Comparison of ENCODE assay signal across 10 cellular contexts in genomic region chr1:166905930-166906329, GRCh38. TPM values are rescaled to one million over a fixed set of nuclear protein-coding genes. Genes with fewer than 3 reads are reported as not detected.
DNase-seq lines count a peak whose midpoint lies in the region; ATAC-seq and TF ChIP-seq lines count a peak whose summit lies in the region.
"Had no signal": no experiment of that assay in that cellular context is flagged by ENCODE, and none has a peak within 500 bp of the region (broad histone marks: within the 10 kb centered on the region; RNA-seq: fewer than 3 reads in every experiment).

No MANE protein-coding gene starts in this region.

- no peaks in the 10 kb centered on the region for H3K4me1 ChIP-seq in gastroesophageal sphincter

- TF ChIP-seq POLR2A in gastroesophageal sphincter (IDR thresholded peaks at IDR 0.05): no peak

- no peak for TF ChIP-seq EP300 in gastroesophageal sphincter (IDR thresholded peaks at IDR 0.05)

- no peak for ATAC-seq in gastroesophageal sphincter

- peaks cover 0 to 5% of the 10 kb centered on the region in 2 donors for H3K36me3 ChIP-seq in gastroesophageal sphincter

- H3K27ac ChIP-seq in gastroesophageal sphincter: no peak overlapping the region

- H3K4me3 ChIP-seq in choroid plexus epithelial cell (ENCODE audit: low read depth, low read length): no peak overlapping the region
- no peak overlapping the region for H3K4me3 ChIP-seq in gastroesophageal sphincter

- 61 to 69% methylated on average over 2 of the region's 3 CpGs for WGBS in gastroesophageal sphincter (ENCODE audit: low coverage in 1 of 2), 2 donors

- TF ChIP-seq CTCF in choroid plexus epithelial cell (conservative IDR thresholded peaks at IDR 0.05; ENCODE audit: low read depth, low read length) (no peak), gastroesophageal sphincter (IDR thresholded peaks at IDR 0.05) (no peak)

- peak; percentile 68 for DNase-seq in EH (ENCODE audit: low read depth)
- peak; percentile 87 for DNase-seq in NCI-H226
- DNase-seq in choroid plexus epithelial cell (ENCODE audit: low read depth): peak; percentile 69
- DNase-seq in non-pigmented ciliary epithelial cell (ENCODE audit: low read depth): peak; percentile 75
- DNase-seq in UCSD-AML1 (lab: John Stamatoyannopoulos, UW; ENCODE audit: unreplicated experiment): no peak
- no peak for DNase-seq in HPDE6-E6E7 (ENCODE audit: extremely low spot score)
- no peak for DNase-seq in mesenteric fat pad (ENCODE audit: low spot score)
- DNase-seq: activated CD4-positive, alpha-beta T cell treated with anti-CD3 and anti-CD28 coated beads for 1 hour; Right ventricle myocardium superior had no signal

- no peaks in the 10 kb centered on the region for H3K9me3 ChIP-seq in gastroesophageal sphincter

- no peaks in the 10 kb centered on the region for H3K27me3 ChIP-seq in gastroesophageal sphincter

RNA-seq across cellular contexts. Expression of gene TADA1, which starts 29.9 kb away (rescaled TPM):
- total RNA-seq in gastroesophageal sphincter: 10 to 100 TPM in 3 of 4 donors, 1 to 10 TPM in 1; 9.5 to 16.2 (median 13.6) TPM
- total RNA-seq in mesenteric fat pad: 6.4 TPM

Comparison
In these comparisons a context has a peak if more than half of its experiments do, and no peak if none do; other contexts are left out.
1. DNase-seq: peak in EH (single experiment), NCI-H226 (single experiment), choroid plexus epithelial cell (single experiment) and non-pigmented ciliary epithelial cell (single experiment); none in UCSD-AML1 (single experiment), HPDE6-E6E7 (single experiment) and mesenteric fat pad (single experiment).